In genomic region chr3:21271606-21272016, GRCh38 we compare ENCODE assay signal across 30 cellular contexts.
"Had no signal": no experiment of that assay in that cellular context is flagged by ENCODE, and none has a peak within 500 bp of the region (broad histone marks: within the 10 kb centered on the region; RNA-seq: fewer than 3 reads in every experiment).

No MANE protein-coding gene starts in this region.

- H3K4me1 ChIP-seq: body of pancreas, colonic mucosa, esophagus squamous epithelium had no signal

- H3K36me3 Mint-ChIP-seq: activated naive CD8-positive, alpha-beta T cell had no signal

- H3K9me3 ChIP-seq: colonic mucosa, gastroesophageal sphincter had no signal

- H3K4me3 Mint-ChIP-seq: activated CD8-positive, alpha-beta T cell treated with anti-CD3 and anti-CD28 coated beads for 36 hours; activated naive CD8-positive, alpha-beta T cell; activated T-cell treated with anti-CD3 and anti-CD28 coated beads, Interleukin-2, amount 50 U/mL, for 4 hours; activated T-helper 17 cell treated with anti-CD3 and anti-CD28 coated beads, Interleukin-2, amount 50 U/mL, for 72 hours; dendritic cell treated with granulocyte-macrophage colony-stimulating factor and Interleukin-4, amounts not matched to agents 40 ng/mL and 50 ng/mL, for 4 days; effector memory CD8-positive, alpha-beta T cell; T-helper 17 cell; T-helper 2 cell treated with Interferon-gamma antibody and Interleukin-4, amounts not matched to agents 5 μg/mL and 100 μg/mL, for 36 hours; WTC11 had no signal

- H3K27me3 Mint-ChIP-seq: activated CD8-positive, alpha-beta T cell treated with anti-CD3 and anti-CD28 coated beads for 36 hours; activated naive CD8-positive, alpha-beta T cell; activated T-helper 17 cell treated with anti-CD3 and anti-CD28 coated beads, Interleukin-2, amount 50 U/mL, for 72 hours; dendritic cell treated with granulocyte-macrophage colony-stimulating factor and Interleukin-4, amounts not matched to agents 40 ng/mL and 50 ng/mL, for 4 days; effector memory CD8-positive, alpha-beta T cell; T-helper 17 cell had no signal

- H3K27ac ChIP-seq: body of pancreas, colonic mucosa, dorsolateral prefrontal cortex, esophagus squamous epithelium, gastroesophageal sphincter, VCaP had no signal

- H3K27me3 ChIP-seq: body of pancreas, colonic mucosa, dorsolateral prefrontal cortex, esophagus squamous epithelium, gastroesophageal sphincter had no signal

- H3K4me3 ChIP-seq: body of pancreas, colonic mucosa, dorsolateral prefrontal cortex, esophagus squamous epithelium, gastroesophageal sphincter had no signal

- H3K4me1 Mint-ChIP-seq: activated T-helper 17 cell treated with anti-CD3 and anti-CD28 coated beads, Interleukin-2, amount 50 U/mL, for 72 hours; T-helper 17 cell; WTC11 had no signal

- ATAC-seq: activated CD8-positive, alpha-beta T cell treated with anti-CD3 and anti-CD28 coated beads for 36 hours; activated T-cell treated with anti-CD3 and anti-CD28 coated beads, Interleukin-2, amount 50 U/mL, for 4 hours; activated T-helper 17 cell treated with anti-CD3 and anti-CD28 coated beads, Interleukin-2, amount 50 U/mL, for 72 hours; body of pancreas; effector memory CD8-positive, alpha-beta T cell; gastroesophageal sphincter; SK-N-SH treated with all-trans-retinoic acid at 6 μM for 48 hours; T-helper 17 cell; WTC11 had no signal

- H3K36me3 ChIP-seq: colonic mucosa, esophagus squamous epithelium, gastroesophageal sphincter had no signal

- H3K27ac Mint-ChIP-seq: activated CD8-positive, alpha-beta T cell treated with anti-CD3 and anti-CD28 coated beads for 36 hours; activated naive CD8-positive, alpha-beta T cell; activated T-helper 17 cell treated with anti-CD3 and anti-CD28 coated beads, Interleukin-2, amount 50 U/mL, for 72 hours; dendritic cell treated with granulocyte-macrophage colony-stimulating factor and Interleukin-4, amounts not matched to agents 40 ng/mL and 50 ng/mL, for 4 days; effector memory CD8-positive, alpha-beta T cell; T-helper 17 cell; T-helper 2 cell treated with Interferon-gamma antibody and Interleukin-4, amounts not matched to agents 5 μg/mL and 100 μg/mL, for 36 hours; WTC11 had no signal

- DNase-seq: activated CD4-positive, alpha-beta T cell treated with anti-CD3 and anti-CD28 coated beads for 1 hour; activated CD4-positive, alpha-beta T cell treated with anti-CD3 and anti-CD28 coated beads for 4 hours; activated CD4-positive, alpha-beta T cell treated with anti-CD3 and anti-CD28 coated beads, Interleukin-2, amount 50 U/mL, for 1 hour; activated CD4-positive, alpha-beta T cell treated with anti-CD3 and anti-CD28 coated beads, Interleukin-2, amount 50 U/mL, for 48 hours; activated CD8-positive, alpha-beta memory T cell treated with anti-CD3 and anti-CD28 coated beads for 24 hours; activated CD8-positive, alpha-beta T cell treated with anti-CD3 and anti-CD28 coated beads for 36 hours; activated effector memory CD4-positive, alpha-beta T cell treated with Interleukin-2 at 50 U/mL for 16 hours; activated gamma-delta T cell treated with Interleukin-2 at 50 U/mL for 16 hours; activated naive CD4-positive, alpha-beta T cell treated with anti-CD3 and anti-CD28 coated beads, Interleukin-2, amount 50 U/mL, for 16 hours; activated naive CD4-positive, alpha-beta T cell treated with Interleukin-2 at 50 U/mL for 16 hours; activated T-cell treated with anti-CD3 and anti-CD28 coated beads, Interleukin-2, amount 50 U/mL, for 4 hours; amygdala; body of pancreas; cerebellar nuclear complex; colonic mucosa; dorsolateral prefrontal cortex; effector memory CD8-positive, alpha-beta T cell; esophagus squamous epithelium; foreskin melanocyte; T-helper 1 cell; T-helper 17 cell; T1000 had no signal
